20 cellular contexts compared by ENCODE assay signal in the genomic region with DNA sequence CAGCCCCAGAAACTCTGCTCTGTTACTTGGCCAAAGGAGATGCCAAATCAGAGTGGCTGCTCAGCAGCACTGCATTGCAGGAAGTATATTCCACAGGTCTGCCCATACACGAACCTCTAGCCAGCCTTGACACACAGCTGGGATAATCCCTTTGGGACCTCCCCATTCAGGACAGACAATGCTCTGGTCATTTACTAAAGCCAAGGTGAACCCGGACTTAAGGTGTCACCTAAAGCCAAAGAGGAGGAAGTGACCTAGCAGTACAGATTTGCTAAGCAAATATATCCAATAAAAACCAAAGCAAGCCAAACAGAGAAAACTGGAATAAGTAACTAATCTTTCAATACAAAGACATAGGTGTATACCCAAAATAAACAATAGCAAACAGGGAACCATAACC. TPM values are rescaled to one million over a fixed set of nuclear protein-coding genes. Genes with fewer than 3 reads are reported as not detected.
DNase-seq lines count a peak whose midpoint lies in the region; ATAC-seq and TF ChIP-seq lines count a peak whose summit lies in the region.
"Had no signal": no experiment of that assay in that cellular context is flagged by ENCODE, and none has a peak within 500 bp of the region (broad histone marks: within the 10 kb centered on the region; RNA-seq: fewer than 3 reads in every experiment).

No MANE protein-coding gene starts in this region.

- H3K9ac ChIP-seq in endodermal cell (ENCODE audit: extremely low read depth, low read length, poor library complexity, severe bottlenecking), result no peak overlapping the region

- DNase-seq in activated naive CD4-positive, alpha-beta T cell treated with anti-CD3 and anti-CD28 coated beads, Interleukin-2, amount 50 U/mL, for 72 hours (ENCODE audit: low spot score in 2 of 2), result no peak
- DNase-seq in activated naive CD4-positive, alpha-beta T cell treated with Interleukin-2 at 50 U/mL for 16 hours, result no peak
- DNase-seq in endodermal cell, result no peak
- no peak for DNase-seq in erythroblast (lab: John Stamatoyannopoulos, UW)
- no peak for DNase-seq in anterior cingulate cortex (lab: John Stamatoyannopoulos, UW)
- DNase-seq: BE2C; CD8-positive, alpha-beta T cell; DND-41; GDM1; KBM-7; MG63; NCI-H1092 treated with DMSO at 0.1 percent for 48 hours; NCI-H1694 treated with DMSO at 0.1 percent for 48 hours; NCI-H446 treated with DMSO at 0.1 percent for 48 hours; NCI-H748 treated with DMSO at 0.1 percent for 48 hours; PC-9 had no signal

- no peak overlapping the region for H3K4me3 ChIP-seq in endodermal cell (ENCODE audit: low read length)
- H3K4me3 ChIP-seq: GM23338, MG63, PC-9 had no signal

- H3K27ac Mint-ChIP-seq in activated naive CD4-positive, alpha-beta T cell treated with anti-CD3 and anti-CD28 coated beads, Interleukin-2, amount 50 U/mL, for 72 hours, result peak overlapping the region; percentile 56 to 67
- H3K27ac Mint-ChIP-seq in endodermal cell, result peak overlapping the region; percentile 67
- H3K27ac Mint-ChIP-seq in stimulated activated memory B cell treated with anti-CD40 and anti-IgM and Interleukin-4, amounts not matched to agents 10 μg/mL and 1 μg/mL and 100 μg/mL, for 72 hours, result peak overlapping the region; percentile 24
- H3K27ac Mint-ChIP-seq: CD8-positive, alpha-beta T cell; GM23338 had no signal

- H3K4me3 Mint-ChIP-seq in endodermal cell, result no peak overlapping the region
- no peak overlapping the region for H3K4me3 Mint-ChIP-seq in stimulated activated memory B cell treated with anti-CD40 and anti-IgM and Interleukin-4, amounts not matched to agents 10 μg/mL and 1 μg/mL and 100 μg/mL, for 72 hours
- H3K4me3 Mint-ChIP-seq: CD8-positive, alpha-beta T cell; GM23338 had no signal

- peaks cover 4 to 7% of the 10 kb centered on the region in 2 donors for H3K9me3 Mint-ChIP-seq in activated naive CD4-positive, alpha-beta T cell treated with anti-CD3 and anti-CD28 coated beads, Interleukin-2, amount 50 U/mL, for 72 hours
- peaks cover 7% of the 10 kb centered on the region for H3K9me3 Mint-ChIP-seq in endodermal cell
- H3K9me3 Mint-ChIP-seq in stimulated activated memory B cell treated with anti-CD40 and anti-IgM and Interleukin-4, amounts not matched to agents 10 μg/mL and 1 μg/mL and 100 μg/mL, for 72 hours, result peaks cover 6% of the 10 kb centered on the region
- H3K9me3 Mint-ChIP-seq: GM23338 had no signal

- ATAC-seq in activated naive CD4-positive, alpha-beta T cell treated with anti-CD3 and anti-CD28 coated beads, Interleukin-2, amount 50 U/mL, for 72 hours, result no peak
- ATAC-seq in stimulated activated memory B cell treated with anti-CD40 and anti-IgM and Interleukin-4, amounts not matched to agents 10 μg/mL and 1 μg/mL and 100 μg/mL, for 72 hours, result no peak
- no peak for ATAC-seq in HG02798 (IDR thresholded peaks at IDR 0.05; ENCODE audit: poor library complexity, unreplicated experiment)
- ATAC-seq: CD8-positive, alpha-beta T cell; GM23338 had no signal

- peak overlapping the region; percentile 58 for H3K27ac ChIP-seq in VCaP
- no peak overlapping the region for H3K27ac ChIP-seq in endodermal cell (ENCODE audit: low read depth, low read length)
- H3K27ac ChIP-seq: PC-9 had no signal

- no peaks in the 10 kb centered on the region for H3K4me1 ChIP-seq in endodermal cell (ENCODE audit: control insufficient read depth, insufficient read depth, low read length)
- H3K4me1 ChIP-seq: BE2C had no signal

- WGBS in endodermal cell (ENCODE audit: insufficient coverage in 1 of 2, insufficient read length in 1 of 2), 2 experiments, result 78 to 100% methylated on average over 1 to 2 of the region's 2 CpGs

- H3K4me1 Mint-ChIP-seq in endodermal cell, result peaks cover 7% of the 10 kb centered on the region
- peaks cover 13% of the 10 kb centered on the region for H3K4me1 Mint-ChIP-seq in stimulated activated memory B cell treated with anti-CD40 and anti-IgM and Interleukin-4, amounts not matched to agents 10 μg/mL and 1 μg/mL and 100 μg/mL, for 72 hours
- H3K4me1 Mint-ChIP-seq: GM23338 had no signal

- H3K36me3 ChIP-seq in endodermal cell (ENCODE audit: control insufficient read depth, insufficient read depth, low read length), result peaks cover 91% of the 10 kb centered on the region

- H3K27me3 Mint-ChIP-seq in endodermal cell (ENCODE audit: insufficient read depth), result no peaks in the 10 kb centered on the region
- no peaks in the 10 kb centered on the region for H3K27me3 Mint-ChIP-seq in stimulated activated memory B cell treated with anti-CD40 and anti-IgM and Interleukin-4, amounts not matched to agents 10 μg/mL and 1 μg/mL and 100 μg/mL, for 72 hours

- peaks cover 24% of the 10 kb centered on the region for H3K9me3 ChIP-seq in endodermal cell (ENCODE audit: control insufficient read depth, low read length)
- H3K9me3 ChIP-seq: BE2C had no signal

- no peaks in the 10 kb centered on the region for H3K27me3 ChIP-seq in endodermal cell (ENCODE audit: control insufficient read depth, insufficient read depth, low read length, poor library complexity, severe bottlenecking)
- H3K27me3 ChIP-seq: BE2C, MG63 had no signal

- TF ChIP-seq POLR2A in erythroblast (IDR thresholded peaks at IDR 0.05; ENCODE audit: low read length), result no peak

- H3K36me3 Mint-ChIP-seq in activated naive CD4-positive, alpha-beta T cell treated with anti-CD3 and anti-CD28 coated beads, Interleukin-2, amount 50 U/mL, for 72 hours, result peaks cover 40 to 68% of the 10 kb centered on the region in 2 donors
- H3K36me3 Mint-ChIP-seq in endodermal cell (ENCODE audit: low read depth), result peaks cover 88% of the 10 kb centered on the region
- H3K36me3 Mint-ChIP-seq in stimulated activated memory B cell treated with anti-CD40 and anti-IgM and Interleukin-4, amounts not matched to agents 10 μg/mL and 1 μg/mL and 100 μg/mL, for 72 hours, result peaks cover 93% of the 10 kb centered on the region

- TF ChIP-seq CTCF in VCaP (conservative IDR thresholded peaks at IDR 0.05) (no peak), endodermal cell (conservative IDR thresholded peaks at IDR 0.05) (no peak)

RNA-seq across cellular contexts. Expression of a gene that starts 27.7 kb away (rescaled TPM):
- 100 to 1,000 TPM; 120 to 146 TPM for total RNA-seq in activated naive CD4-positive, alpha-beta T cell treated with anti-CD3 and anti-CD28 coated beads, Interleukin-2, amount 50 U/mL, for 72 hours
- total RNA-seq in endodermal cell, result 100 to 1,000 TPM; 159 to 174 TPM
- polyA plus RNA-seq in endodermal cell (2013, experiment 1 of 2), result 114 TPM
- polyA plus RNA-seq in endodermal cell (2013, experiment 2 of 2), result 106 TPM

RNA-seq across cellular contexts. Expression of a gene that starts 27.8 kb away (rescaled TPM):
- 10 to 100 TPM; 43.5 to 53.0 TPM for total RNA-seq in activated naive CD4-positive, alpha-beta T cell treated with anti-CD3 and anti-CD28 coated beads, Interleukin-2, amount 50 U/mL, for 72 hours
- 100 to 1,000 TPM; 103 to 107 TPM for total RNA-seq in endodermal cell
- polyA plus RNA-seq in endodermal cell (2013, experiment 1 of 2), result 108 TPM
- 85.8 TPM for polyA plus RNA-seq in endodermal cell (2013, experiment 2 of 2)

RNA-seq across cellular contexts. Expression of a gene that starts 30.4 kb away (rescaled TPM):
- 10 to 100 TPM; 44.8 to 74.9 TPM for total RNA-seq in activated naive CD4-positive, alpha-beta T cell treated with anti-CD3 and anti-CD28 coated beads, Interleukin-2, amount 50 U/mL, for 72 hours
- total RNA-seq in endodermal cell, result 100 to 1,000 TPM in 1 of 2 donors, 10 to 100 TPM in 1; 94.7 to 102 TPM
- polyA plus RNA-seq in endodermal cell (2013, experiment 1 of 2), result 70.6 TPM
- polyA plus RNA-seq in endodermal cell (2013, experiment 2 of 2), result 65.2 TPM

RNA-seq across cellular contexts. Expression of a gene that starts 51.5 kb away (rescaled TPM):
- total RNA-seq in activated naive CD4-positive, alpha-beta T cell treated with anti-CD3 and anti-CD28 coated beads, Interleukin-2, amount 50 U/mL, for 72 hours, result under 1 TPM; 0.46 to 0.68 TPM
- total RNA-seq in endodermal cell, result under 1 TPM; 0.31 to 0.57 TPM
- 67.1 TPM for polyA plus RNA-seq in endodermal cell (2013, experiment 1 of 2)
- 44.6 TPM for polyA plus RNA-seq in endodermal cell (2013, experiment 2 of 2)

RNA-seq across cellular contexts. Expression of a gene that starts 53.0 kb away (rescaled TPM):
- 100 to 1,000 TPM; 124 to 170 TPM for total RNA-seq in activated naive CD4-positive, alpha-beta T cell treated with anti-CD3 and anti-CD28 coated beads, Interleukin-2, amount 50 U/mL, for 72 hours
- 100 to 1,000 TPM; 185 to 238 TPM for total RNA-seq in endodermal cell
- polyA plus RNA-seq in endodermal cell (2013, experiment 1 of 2), result 143 TPM
- 122 TPM for polyA plus RNA-seq in endodermal cell (2013, experiment 2 of 2)
